13 cellular contexts compared by ENCODE assay signal in the genomic region with DNA sequence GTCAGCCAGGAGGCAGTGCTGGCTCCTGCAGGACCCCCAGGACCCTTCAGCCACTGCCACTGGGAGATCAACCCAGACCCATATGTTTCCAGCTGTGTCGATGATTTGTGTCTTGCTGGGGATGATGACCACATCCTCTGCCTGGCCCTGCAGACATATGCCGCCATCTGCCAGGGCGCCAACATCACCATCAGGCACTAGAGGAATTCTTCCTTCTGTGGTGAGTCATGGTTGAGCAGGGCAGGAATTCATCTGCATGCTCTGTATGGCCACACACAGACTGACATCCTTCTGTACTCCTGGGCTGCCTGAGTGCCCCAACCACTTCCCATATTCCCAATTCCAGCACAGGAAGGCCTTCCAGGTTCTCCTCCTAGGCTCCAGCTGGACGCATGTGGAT. TPM values are rescaled to one million over a fixed set of nuclear protein-coding genes. Genes with fewer than 3 reads are reported as not detected.
DNase-seq lines count a peak whose midpoint lies in the region; ATAC-seq and TF ChIP-seq lines count a peak whose summit lies in the region.
"Had no signal": no experiment of that assay in that cellular context is flagged by ENCODE, and none has a peak within 500 bp of the region (broad histone marks: within the 10 kb centered on the region; RNA-seq: fewer than 3 reads in every experiment).

No MANE protein-coding gene starts in this region.

- peak overlapping the region; percentile 30 for H3K27ac ChIP-seq in temporal lobe (ENCODE audit: low read depth, low read length)
- H3K27ac ChIP-seq: colonic mucosa, prostate gland had no signal

- ATAC-seq in HG02798 (IDR thresholded peaks at IDR 0.05; ENCODE audit: poor library complexity, unreplicated experiment): no peak
- ATAC-seq in GM21825 (IDR thresholded peaks at IDR 0.05; ENCODE audit: unreplicated experiment): no peak

- H3K4me3 ChIP-seq in HFF-Myc (replicated peaks; ENCODE audit: low read depth, low read length): no peak overlapping the region
- H3K4me3 ChIP-seq in foreskin fibroblast (ENCODE audit: low read depth in 1 of 2, low read length in 2 of 2): no peak overlapping the region
- H3K4me3 ChIP-seq: colonic mucosa, prostate gland had no signal

- TF ChIP-seq CTCF in HFF-Myc (IDR thresholded peaks at IDR 0.05; ENCODE audit: low read depth, low read length, missing control alignments): no peak
- TF ChIP-seq CTCF in foreskin fibroblast (IDR thresholded peaks at IDR 0.05; ENCODE audit: low read depth, low read length): no peak

- peak; percentile 75 for DNase-seq in HFF-Myc (ENCODE audit: extremely low read depth, low read depth)
- DNase-seq in SW 1271 (lab: John Stamatoyannopoulos, UW): peak; percentile 16 to 64
- DNase-seq in foreskin fibroblast: peak; percentile 89 to 92
- DNase-seq in NCI-H2227 (lab: John Stamatoyannopoulos, UW; ENCODE audit: unreplicated experiment): no peak
- DNase-seq: activated CD8-positive, alpha-beta memory T cell treated with anti-CD3 and anti-CD28 coated beads, Interleukin-2, amount 50 U/mL, for 48 hours; colonic mucosa; kidney; NCI-H1436 treated with DMSO at 0.1 percent for 48 hours; SIG-M5 had no signal

RNA-seq across cellular contexts. Expression of gene FXYD3, which starts 27.1 kb away (rescaled TPM):
- total RNA-seq in temporal lobe: not detected

RNA-seq across cellular contexts. Expression of gene LGI4, which starts 46.3 kb away (rescaled TPM):
- 5.2 TPM for total RNA-seq in temporal lobe

RNA-seq across cellular contexts. Expression of gene HPN, which starts 47.0 kb away (rescaled TPM):
- not detected for total RNA-seq in temporal lobe

RNA-seq across cellular contexts. Expression of gene FXYD1, which starts 50.1 kb away (rescaled TPM):
- 0.74 TPM for total RNA-seq in temporal lobe

RNA-seq across cellular contexts. Expression of gene FXYD7, which starts 54.5 kb away (rescaled TPM):
- 10.1 TPM for total RNA-seq in temporal lobe
- total RNA-seq: prostate gland had no signal
